18 cellular contexts compared by ENCODE assay signal in the genomic region with DNA sequence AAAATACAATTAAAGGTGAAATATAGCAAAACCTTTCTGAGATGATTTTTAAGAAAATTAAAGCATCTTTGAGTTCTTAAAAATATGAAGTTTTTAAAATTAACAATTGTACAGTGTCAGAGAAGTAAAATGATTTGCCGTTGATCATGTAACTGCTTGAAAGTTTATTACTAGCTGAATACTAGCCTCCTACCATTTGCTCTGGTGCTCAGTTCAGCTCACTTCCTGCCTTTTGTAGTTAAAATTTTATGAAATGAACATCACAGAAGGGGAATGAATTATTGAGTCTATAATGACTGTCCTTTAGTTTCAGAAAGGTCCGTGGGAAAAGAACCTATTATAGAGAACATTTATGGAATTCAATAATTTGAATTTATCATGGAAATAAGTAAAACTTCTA.
"Had no signal": no experiment of that assay in that cellular context is flagged by ENCODE, and none has a peak within 500 bp of the region (broad histone marks: within the 10 kb centered on the region; RNA-seq: fewer than 3 reads in every experiment).

No MANE protein-coding gene starts in this region.

- H3K9me3 Mint-ChIP-seq: activated naive CD4-positive, alpha-beta T cell treated with anti-CD3 and anti-CD28 coated beads, Interleukin-2, amount 50 U/mL, for 72 hours; immature natural killer cell; naive B cell; stimulated activated naive CD8-positive, alpha-beta T cell treated with anti-CD3 and anti-CD28 coated beads, Interleukin-15, amount 100 ng/mL, for 72 hours had no signal

- H3K4me1 ChIP-seq: ascending aorta, testis had no signal

- H3K27ac Mint-ChIP-seq: activated naive CD4-positive, alpha-beta T cell treated with anti-CD3 and anti-CD28 coated beads, Interleukin-2, amount 50 U/mL, for 72 hours; immature natural killer cell; stimulated activated naive CD8-positive, alpha-beta T cell treated with anti-CD3 and anti-CD28 coated beads, Interleukin-15, amount 100 ng/mL, for 72 hours had no signal

- ATAC-seq: activated naive CD4-positive, alpha-beta T cell treated with anti-CD3 and anti-CD28 coated beads, Interleukin-2, amount 50 U/mL, for 72 hours; left cardiac atrium; lower lobe of right lung; stimulated activated naive CD8-positive, alpha-beta T cell treated with anti-CD3 and anti-CD28 coated beads, Interleukin-15, amount 100 ng/mL, for 72 hours had no signal

- H3K36me3 ChIP-seq: lower lobe of right lung, neutrophil had no signal

- H3K4me3 Mint-ChIP-seq: immature natural killer cell; naive B cell; stimulated activated naive CD8-positive, alpha-beta T cell treated with anti-CD3 and anti-CD28 coated beads, Interleukin-15, amount 100 ng/mL, for 72 hours had no signal

- DNase-seq: activated CD4-positive, alpha-beta T cell treated with anti-CD3 and anti-CD28 coated beads for 1 hour; activated CD4-positive, alpha-beta T cell treated with anti-CD3 and anti-CD28 coated beads, Interleukin-2, amount 50 U/mL, for 48 hours; activated CD8-positive, alpha-beta memory T cell treated with anti-CD3 and anti-CD28 coated beads, Interleukin-2, amount 50 U/mL, for 48 hours; esophagus squamous epithelium; foreskin fibroblast; immature natural killer cell; left cardiac atrium; lower lobe of right lung; naive B cell; posterior cingulate gyrus; stimulated activated CD4-positive, alpha-beta T cell treated with anti-CD3 and anti-CD28 coated beads, Interleukin-15, amount 100 ng/mL, for 24 hours; stimulated activated CD4-positive, alpha-beta T cell treated with anti-CD3 and anti-CD28 coated beads, Interleukin-4, amount 100 ng/mL, for 24 hours; stimulated activated naive CD8-positive, alpha-beta T cell treated with anti-CD3 and anti-CD28 coated beads, Interleukin-15, amount 100 ng/mL, for 72 hours; T-helper 9 cell; testis had no signal

- H3K36me3 Mint-ChIP-seq: naive B cell had no signal

- H3K27me3 Mint-ChIP-seq: naive B cell; stimulated activated naive CD8-positive, alpha-beta T cell treated with anti-CD3 and anti-CD28 coated beads, Interleukin-15, amount 100 ng/mL, for 72 hours had no signal

- H3K4me3 ChIP-seq: ascending aorta, esophagus squamous epithelium, lower lobe of right lung, testis had no signal

- H3K27me3 ChIP-seq: ascending aorta, esophagus squamous epithelium, neutrophil, testis had no signal

- H3K27ac ChIP-seq: ascending aorta, esophagus squamous epithelium, lower lobe of right lung, neutrophil, testis had no signal

- H3K9me3 ChIP-seq: ascending aorta, esophagus squamous epithelium, lower lobe of right lung, neutrophil, testis had no signal
